1 cellular context compared by ENCODE assay signal in genomic region chr14:54547583-54547982, GRCh38.
TF ChIP-seq lines count a peak whose summit lies in the region.

No MANE protein-coding gene starts in this region.

TF ChIP-seq in A549, 52 proteins besides CTCF, POLR2A, EP300 and RAD21 (continued from another document):
- TF ChIP-seq NFE2L2 (conservative IDR thresholded peaks at IDR 0.05; ENCODE audit: low read length): no peak
- TF ChIP-seq E2F6 (IDR thresholded peaks at IDR 0.05; ENCODE audit: borderline replicate concordance, low read depth): no peak
- TF ChIP-seq EHMT2 (IDR thresholded peaks at IDR 0.05; ENCODE audit: low read depth): no peak
- no peak for TF ChIP-seq PBX3 (IDR thresholded peaks at IDR 0.05)
